In genomic region chr17:7021993-7022778, GRCh38 we compare ENCODE assay signal across 8 cellular contexts. TPM values are rescaled to one million over a fixed set of nuclear protein-coding genes. Genes with fewer than 3 reads are reported as not detected.
A peak's percentile ranks its signal among the peaks of the same experiment; 100 is the strongest.
DNase-seq lines count a peak whose midpoint lies in the region; ATAC-seq and TF ChIP-seq lines count a peak whose summit lies in the region.

No MANE protein-coding gene starts in this region.

- H3K27ac ChIP-seq in gastrocnemius medialis = peak overlapping the region; percentile 93 to 99 (median 96)

- peak; percentile 69 for ATAC-seq in GM21723 (IDR thresholded peaks at IDR 0.05; ENCODE audit: unreplicated experiment)
- peak; percentile 57 for ATAC-seq in gastrocnemius medialis

- H3K27me3 ChIP-seq in gastrocnemius medialis = peaks cover 14 to 16% (median 15%) of the 10 kb centered on the region in 3 donors

- peaks cover 0 to 2% of the 10 kb centered on the region in 2 donors for H3K36me3 ChIP-seq in gastrocnemius medialis

- peaks cover 46% of the 10 kb centered on the region for H3K4me1 Mint-ChIP-seq in T-helper 2 cell treated with Interferon-gamma antibody and Interleukin-4, amounts not matched to agents 5 μg/mL and 100 μg/mL, for 36 hours (ENCODE audit: low read depth)

- no peaks in the 10 kb centered on the region for H3K27me3 Mint-ChIP-seq in T-helper 2 cell treated with Interferon-gamma antibody and Interleukin-4, amounts not matched to agents 5 μg/mL and 100 μg/mL, for 36 hours (ENCODE audit: low read depth)

- TF ChIP-seq POLR2A in gastrocnemius medialis (IDR thresholded peaks at IDR 0.05) = peak; percentile 8 to 31

- H3K36me3 Mint-ChIP-seq in T-helper 2 cell treated with Interferon-gamma antibody and Interleukin-4, amounts not matched to agents 5 μg/mL and 100 μg/mL, for 36 hours (ENCODE audit: low read depth) = peaks cover 8% of the 10 kb centered on the region

- DNase-seq in DMS79 (lab: John Stamatoyannopoulos, UW) (peak; percentile 64), M059J (ENCODE audit: low read depth) (peak; percentile 60), astrocyte of the cerebellum (ENCODE audit: low read depth) (no peak), hypothalamus (lab: John Stamatoyannopoulos, UW) (peak in 38 of 51 donors; percentile 21 to 81 (median 50)), gastrocnemius medialis (peak; percentile 40 to 71), A172 (ENCODE audit: low spot score) (no peak)
- peak; percentile 79 for DNase-seq in T-helper 2 cell treated with Interferon-gamma antibody and Interleukin-4, amounts not matched to agents 5 μg/mL and 100 μg/mL, for 36 hours (ENCODE audit: low spot score)

- H3K9me3 ChIP-seq in gastrocnemius medialis = no peaks in the 10 kb centered on the region

- H3K9me3 Mint-ChIP-seq in T-helper 2 cell treated with Interferon-gamma antibody and Interleukin-4, amounts not matched to agents 5 μg/mL and 100 μg/mL, for 36 hours = no peaks in the 10 kb centered on the region

- peaks cover 28 to 38% of the 10 kb centered on the region in 2 donors for H3K4me1 ChIP-seq in gastrocnemius medialis

- in situ Hi-C loops in astrocyte of the cerebellum (cut with HindIII; ENCODE audit: low sequenced_read_pairs) = no loop called here
- in situ Hi-C loops in gastrocnemius medialis (cut with MboI; ENCODE audit: low sequenced_read_pairs in 4 of 4) = loop anchor here (25.0 kb wide), 2 partner anchors 360 to 385 kb away; partner anchors contain the start of genes C17orf100 (in 3 of the 4), MED31 (in 3 of the 4), KIAA0753 (in 1 of the 4) and TXNDC17 (in 1 of the 4)

- TF ChIP-seq CTCF in astrocyte of the cerebellum (IDR thresholded peaks at IDR 0.05; ENCODE audit: low read depth, low read length, missing control alignments) (peak; percentile 91), gastrocnemius medialis (IDR thresholded peaks at IDR 0.05 in 4 of 5, conservative IDR thresholded peaks at IDR 0.05 in 1 of 5) (peak; percentile 92 to 98 (median 96))

- peak overlapping the region; percentile 45 for H3K4me3 Mint-ChIP-seq in T-helper 2 cell treated with Interferon-gamma antibody and Interleukin-4, amounts not matched to agents 5 μg/mL and 100 μg/mL, for 36 hours

- intact Hi-C loops in gastrocnemius medialis (cut with DNase I; ENCODE audit: low total_unique reads) = loop anchor here (1.0 to 10.0 kb wide), 2 partner anchors 108 to 463 kb away; partner anchors contain the start of genes POLR2A and SLC35G6

- peak overlapping the region; percentile 47 for H3K27ac Mint-ChIP-seq in T-helper 2 cell treated with Interferon-gamma antibody and Interleukin-4, amounts not matched to agents 5 μg/mL and 100 μg/mL, for 36 hours

- peak overlapping the region; percentile 7 for H3K4me3 ChIP-seq in astrocyte of the cerebellum (ENCODE audit: low read depth, low read length)
- peak overlapping the region; percentile 30 to 49 (median 46) for H3K4me3 ChIP-seq in gastrocnemius medialis

RNA-seq across cellular contexts. Expression of gene BCL6B, which starts 0.7 kb away (rescaled TPM):
- not detected in 2 replicates for total RNA-seq in M059J (2014; rRNA removed; shearing (Covaris generic))
- 1 to 10 TPM; 1.2 to 3.9 (median 2.1) TPM for total RNA-seq in gastrocnemius medialis
- total RNA-seq in A172 (2014; rRNA removed; shearing (Covaris generic)) = 0.07 TPM in 1 of 2 replicates, not detected in the other

RNA-seq across cellular contexts. Expression of gene RNASEK, which starts 9.8 kb away (rescaled TPM):
- 262 and 391 TPM in 2 replicates for total RNA-seq in M059J (2014; rRNA removed; shearing (Covaris generic))
- total RNA-seq in gastrocnemius medialis = 100 to 1,000 TPM; 181 to 201 (median 190) TPM
- total RNA-seq in A172 (2014; rRNA removed; shearing (Covaris generic)) = 220 and 249 TPM in 2 replicates

RNA-seq across cellular contexts. Expression of gene SLC16A13, which starts 13.6 kb away (rescaled TPM):
- 0.30 and 0.54 TPM in 2 replicates for total RNA-seq in M059J (2014; rRNA removed; shearing (Covaris generic))
- under 1 TPM in 2 of 4 donors, not detected in 2; 0.36 to 0.49 TPM for total RNA-seq in gastrocnemius medialis
- 0.74 and 1.9 TPM in 2 replicates for total RNA-seq in A172 (2014; rRNA removed; shearing (Covaris generic))

RNA-seq across cellular contexts. Expression of gene SLC16A11, which starts 21.7 kb away (rescaled TPM):
- not detected in 2 replicates for total RNA-seq in M059J (2014; rRNA removed; shearing (Covaris generic))
- total RNA-seq in gastrocnemius medialis = under 1 TPM in 2 of 4 donors, not detected in 2; 0.31 to 0.78 TPM
- total RNA-seq in A172 (2014; rRNA removed; shearing (Covaris generic)) = not detected in 2 replicates

RNA-seq across cellular contexts. Expression of gene ALOX12, which starts 26.3 kb away (rescaled TPM):
- not detected in 2 replicates for total RNA-seq in M059J (2014; rRNA removed; shearing (Covaris generic))
- total RNA-seq in gastrocnemius medialis = not detected
- total RNA-seq in A172 (2014; rRNA removed; shearing (Covaris generic)) = not detected in 2 replicates

Comparison
In these comparisons a context has a peak if more than half of its experiments do, and no peak if none do; other contexts are left out.
1. DNase-seq: peak in DMS79 (single experiment), M059J (single experiment), T-helper 2 cell treated with Interferon-gamma antibody and Interleukin-4, amounts not matched to agents 5 μg/mL and 100 μg/mL, for 36 hours (single experiment), hypothalamus (38 of 51) and gastrocnemius medialis (2 of 2); none in astrocyte of the cerebellum (single experiment) and A172 (single experiment).